7 cellular contexts compared by ENCODE assay signal in the genomic region with DNA sequence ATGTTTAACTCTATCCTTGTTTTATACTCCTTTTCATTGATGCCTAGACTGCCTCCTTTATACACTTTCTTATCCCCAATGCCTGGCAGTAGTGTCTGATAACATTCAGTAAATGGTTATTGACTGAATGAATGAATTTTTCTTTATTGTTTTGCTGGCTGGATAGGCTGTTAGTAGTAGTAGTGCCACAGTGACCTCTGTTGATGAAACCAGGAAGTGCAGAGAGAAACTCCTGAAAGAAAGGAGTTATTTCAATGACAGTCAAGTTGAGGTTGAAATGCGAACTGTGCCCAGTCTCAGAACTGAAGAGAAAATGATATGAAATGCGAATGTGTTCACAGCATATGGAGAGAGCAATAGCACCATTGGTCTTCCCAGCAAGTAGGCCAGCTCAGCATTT. TPM values are rescaled to one million over a fixed set of nuclear protein-coding genes. Genes with fewer than 3 reads are reported as not detected.
A peak's percentile ranks its signal among the peaks of the same experiment; 100 is the strongest.
DNase-seq lines count a peak whose midpoint lies in the region; ATAC-seq and TF ChIP-seq lines count a peak whose summit lies in the region.

No MANE protein-coding gene starts in this region.

- no peaks in the 10 kb centered on the region for H3K9me3 Mint-ChIP-seq in effector memory CD8-positive, alpha-beta T cell
- no peaks in the 10 kb centered on the region for H3K9me3 Mint-ChIP-seq in osteocyte (ENCODE audit: unreplicated experiment)

- no peak overlapping the region for H3K27ac Mint-ChIP-seq in effector memory CD8-positive, alpha-beta T cell
- no peak overlapping the region for H3K27ac Mint-ChIP-seq in osteocyte (ENCODE audit: unreplicated experiment)

- CTCF ChIA-PET in GM10248 (lab: Yijun Ruan, JAX), result interaction anchor here (0.9 to 2.8 kb wide), 5 partner anchors 13 to 120 kb away, joined by 3 to 9 read pairs (median 4); partner anchors contain the start of gene SLC9A4

- H3K27me3 Mint-ChIP-seq in effector memory CD8-positive, alpha-beta T cell, result peaks cover 25 to 27% of the 10 kb centered on the region in 2 donors
- H3K27me3 Mint-ChIP-seq in osteocyte (ENCODE audit: unreplicated experiment), result peaks cover 34% of the 10 kb centered on the region

- no peak overlapping the region for H3K4me3 Mint-ChIP-seq in effector memory CD8-positive, alpha-beta T cell
- H3K4me3 Mint-ChIP-seq in osteocyte (ENCODE audit: unreplicated experiment), result no peak overlapping the region

- H3K4me1 Mint-ChIP-seq in effector memory CD8-positive, alpha-beta T cell (ENCODE audit: low read depth in 2 of 2), result no peaks in the 10 kb centered on the region
- H3K4me1 Mint-ChIP-seq in osteocyte (ENCODE audit: unreplicated experiment), result no peaks in the 10 kb centered on the region

- H3K36me3 Mint-ChIP-seq in effector memory CD8-positive, alpha-beta T cell (ENCODE audit: insufficient read depth), result no peaks in the 10 kb centered on the region
- no peaks in the 10 kb centered on the region for H3K36me3 Mint-ChIP-seq in osteocyte (ENCODE audit: unreplicated experiment)

- ATAC-seq in effector memory CD8-positive, alpha-beta T cell (replicated peaks), result no peak
- no peak for ATAC-seq in HG03439 (IDR thresholded peaks at IDR 0.05; ENCODE audit: unreplicated experiment)

- peak; percentile 8 for TF ChIP-seq CTCF in GM10248 (IDR thresholded peaks at IDR 0.05; ENCODE audit: control extremely low read depth, extremely low read depth, low read depth, missing control alignments)
- peak; percentile 50; the same call in 1 of the 2 replicates for TF ChIP-seq CTCF in LNCAP (IDR thresholded peaks at IDR 0.05)
- peak; percentile 41 for TF ChIP-seq CTCF in osteocyte (IDR thresholded peaks at IDR 0.05)

- DNase-seq in GM10248 (ENCODE audit: extremely low spot score) (no peak), osteocyte (ENCODE audit: extremely low spot score, unreplicated experiment) (no peak), KG1 (lab: John Stamatoyannopoulos, UW) (no peak)
- peak; percentile 15 to 22 (median 22) for DNase-seq in effector memory CD8-positive, alpha-beta T cell
- DNase-seq in central memory CD4-positive, alpha-beta T cell, result no peak

- POLR2A ChIA-PET in GM10248 (lab: Yijun Ruan, JAX), result no interaction called here

RNA-seq across cellular contexts. Expression of gene SLC9A2, which starts 26.8 kb away (rescaled TPM):
- not detected in 2 replicates for total RNA-seq in osteocyte

Comparison
In these comparisons a context has a peak if more than half of its experiments do, and no peak if none do; other contexts are left out.
1. DNase-seq: peak in effector memory CD8-positive, alpha-beta T cell (3 of 3); none in GM10248 (single experiment), osteocyte (single experiment), central memory CD4-positive, alpha-beta T cell (single experiment) and KG1 (single experiment).
2. Peak in every context shown above with its lines, with median percentiles within 50 percentile points of each other: CTCF ChIP-seq.